10 cellular contexts compared by ENCODE assay signal in the genomic region with DNA sequence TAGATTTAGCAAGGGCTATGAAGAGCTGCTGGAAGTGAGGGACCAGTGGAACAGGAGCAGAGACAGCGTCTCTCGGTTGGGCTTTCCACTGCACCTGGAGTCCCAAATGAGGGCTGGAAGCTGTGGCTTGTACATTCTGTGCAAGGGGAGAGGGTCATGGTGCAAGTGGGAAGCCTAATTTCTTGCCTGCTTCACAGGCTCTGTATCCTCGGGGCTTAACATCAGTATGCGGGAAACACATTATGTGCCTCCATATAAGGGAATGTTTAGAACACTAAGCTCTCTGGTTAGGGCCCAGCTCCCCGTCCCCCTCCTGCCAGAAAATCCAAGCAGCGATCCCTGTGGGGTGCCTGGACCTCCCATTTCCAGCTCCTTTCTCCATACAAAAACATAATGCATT.
A peak's percentile ranks its signal among the peaks of the same experiment; 100 is the strongest.
DNase-seq lines count a peak whose midpoint lies in the region; ATAC-seq and TF ChIP-seq lines count a peak whose summit lies in the region.
"Had no signal": no experiment of that assay in that cellular context is flagged by ENCODE, and none has a peak within 500 bp of the region (broad histone marks: within the 10 kb centered on the region; RNA-seq: fewer than 3 reads in every experiment).

No MANE protein-coding gene starts in this region.

- H3F3A ChIP-seq in PC-3 (ENCODE audit: low read length, unreplicated experiment) (peaks cover 16% of the 10 kb centered on the region), neural progenitor cell (ENCODE audit: low read depth) (peaks cover 5% of the 10 kb centered on the region)

- no peak for TF ChIP-seq CTCF in CD8-positive, alpha-beta T cell (IDR thresholded peaks at IDR 0.05)
- TF ChIP-seq CTCF in PC-3 (conservative IDR thresholded peaks at IDR 0.05; ENCODE audit: low read depth, low read length) (no peak), fibroblast of lung (conservative IDR thresholded peaks at IDR 0.05 in 1 of 2, IDR thresholded peaks at IDR 0.05 in 1 of 2; ENCODE audit: low read depth in 1 of 2, low read length in 2 of 2) (no peak), neural progenitor cell (IDR thresholded peaks at IDR 0.05) (no peak)

- H3K9me3 ChIP-seq in CD8-positive, alpha-beta T cell (ENCODE audit: low read length) = no peaks in the 10 kb centered on the region
- H3K9me3 ChIP-seq in PC-3 (ENCODE audit: low read length) (no peaks in the 10 kb centered on the region), fibroblast of lung (ENCODE audit: control insufficient read depth, insufficient read depth, low read depth, low read length) (no peaks in the 10 kb centered on the region), neural progenitor cell (ENCODE audit: low read depth) (no peaks in the 10 kb centered on the region)

- ATAC-seq in CD8-positive, alpha-beta T cell = no peak
- no peak for ATAC-seq in PC-3
- no peak for ATAC-seq in HG02852 (IDR thresholded peaks at IDR 0.05; ENCODE audit: unreplicated experiment)
- ATAC-seq in GM18909 (IDR thresholded peaks at IDR 0.05; ENCODE audit: poor library complexity, unreplicated experiment) = no peak
- ATAC-seq in GM21515 (IDR thresholded peaks at IDR 0.05; ENCODE audit: unreplicated experiment) = no peak

- BruUV-seq in PC-3 (replicated peaks; lab: Mats Ljungman, UMichigan) = no TSS peak

- H3K36me3 Mint-ChIP-seq in CD8-positive, alpha-beta T cell = peaks cover 89% of the 10 kb centered on the region
- H3K36me3 Mint-ChIP-seq in neural progenitor cell = peaks cover 5% of the 10 kb centered on the region

- intact Hi-C loops in CD8-positive, alpha-beta T cell (cut with DNase I, micrococcal nuclease) = no loop called here
- intact Hi-C loops in PC-3 (cut with micrococcal nuclease) = loop anchor here (5.0 kb wide), 1 partner anchor 296 kb away; no protein-coding TSS in a partner anchor

- H3K27ac ChIP-seq in CD8-positive, alpha-beta T cell (ENCODE audit: low read depth, low read length) = no peak overlapping the region
- peak overlapping the region; percentile 95 for H3K27ac ChIP-seq in PC-3 (ENCODE audit: low read length)
- no peak overlapping the region for H3K27ac ChIP-seq in fibroblast of lung (ENCODE audit: insufficient read depth, low read length)
- peak overlapping the region; percentile 66 for H3K27ac ChIP-seq in neural progenitor cell

- no peaks in the 10 kb centered on the region for H3K9me2 ChIP-seq in PC-3 (replicated peaks; ENCODE audit: low read length)

- H3K9ac ChIP-seq in PC-3 (ENCODE audit: low read length) = peak overlapping the region; percentile 77
- H3K9ac ChIP-seq in fibroblast of lung (ENCODE audit: insufficient read depth, low read length) = no peak overlapping the region
- no peak overlapping the region for H3K9ac ChIP-seq in neural progenitor cell

- H3K4me3 ChIP-seq in CD8-positive, alpha-beta T cell (ENCODE audit: low read depth, low read length) = no peak overlapping the region
- H3K4me3 ChIP-seq in PC-3 (ENCODE audit: low read length) (peak overlapping the region; percentile 49; the same call in 1 of the 2 replicates), fibroblast of lung (replicated peaks in 1 of 4; ENCODE audit: control extremely low read depth in 1 of 4, insufficient read depth in 1 of 4, low read depth in 3 of 4, low read length in 4 of 4) (no peak overlapping the region), neural progenitor cell (no peak overlapping the region)
- H3K4me3 ChIP-seq: coronary artery had no signal

- H3K4me1 ChIP-seq in CD8-positive, alpha-beta T cell (ENCODE audit: insufficient read depth, low read length) = no peaks in the 10 kb centered on the region
- H3K4me1 ChIP-seq in PC-3 (ENCODE audit: insufficient read depth, low read length) (peaks cover 39% of the 10 kb centered on the region), fibroblast of lung (ENCODE audit: control insufficient read depth, extremely low read depth, insufficient read depth, low read length) (peaks cover 10% of the 10 kb centered on the region), neural progenitor cell (peaks cover 15% of the 10 kb centered on the region)

- no peak for DNase-seq in CD8-positive, alpha-beta T cell
- DNase-seq in PC-3 = no peak
- DNase-seq in fibroblast of lung (ENCODE audit: low read depth in 2 of 2) = peak; percentile 54 to 58
- DNase-seq in neural progenitor cell (ENCODE audit: low spot score) = peak; percentile 70
- no peak for DNase-seq in stimulated activated CD4-positive, alpha-beta T cell treated with anti-CD3 and anti-CD28 coated beads, Interleukin-12 subunit alpha, Interleukin-12 subunit beta, amount 100 ng/mL, for 4 hours
- DNase-seq: foreskin melanocyte had no signal

- peak overlapping the region; percentile 77 for H3K4me2 ChIP-seq in PC-3 (ENCODE audit: low read length)
- no peak overlapping the region for H3K4me2 ChIP-seq in fibroblast of lung (ENCODE audit: extremely low read depth, insufficient read depth, low read length)
- H3K4me2 ChIP-seq in neural progenitor cell = peak overlapping the region; percentile 50

- CTCF ChIA-PET in CD8-positive, alpha-beta T cell (lab: Charles Lee) = interaction anchor here (1.0 to 1.1 kb wide), 2 partner anchors 9 to 43 kb away, joined by 3 to 4 read pairs; no protein-coding TSS in a partner anchor
- CTCF ChIA-PET in PC-3 (lab: Charles Lee) = interaction anchor here (0.6 to 1.0 kb wide), 2 partner anchors 42 to 108 kb away, joined by 3 to 4 read pairs; no protein-coding TSS in a partner anchor

- H3K79me2 ChIP-seq in PC-3 (ENCODE audit: low read length) (no peaks in the 10 kb centered on the region), fibroblast of lung (ENCODE audit: control insufficient read depth, insufficient read depth, low read length) (no peaks in the 10 kb centered on the region), neural progenitor cell (ENCODE audit: low read depth) (no peaks in the 10 kb centered on the region)

- no peaks in the 10 kb centered on the region for H4K20me1 ChIP-seq in PC-3 (ENCODE audit: low read length)
- no peaks in the 10 kb centered on the region for H4K20me1 ChIP-seq in fibroblast of lung (ENCODE audit: control insufficient read depth, extremely low read depth, insufficient read depth, low read length)
- H4K20me1 ChIP-seq in neural progenitor cell (ENCODE audit: low read depth) = no peaks in the 10 kb centered on the region

- no peaks in the 10 kb centered on the region for H3K9me3 Mint-ChIP-seq in CD8-positive, alpha-beta T cell
- no peaks in the 10 kb centered on the region for H3K9me3 Mint-ChIP-seq in neural progenitor cell

- H2AFZ ChIP-seq in PC-3 (ENCODE audit: low read length) (no peak overlapping the region), fibroblast of lung (ENCODE audit: low read length) (peak overlapping the region; percentile 15), neural progenitor cell (replicated peaks) (no peak overlapping the region)

- peaks cover 1% of the 10 kb centered on the region for H3K4me1 Mint-ChIP-seq in CD8-positive, alpha-beta T cell (ENCODE audit: low read depth)
- H3K4me1 Mint-ChIP-seq in neural progenitor cell = peaks cover 35% of the 10 kb centered on the region

- POLR2A ChIA-PET in CD8-positive, alpha-beta T cell (lab: Charles Lee) = no interaction called here
- POLR2A ChIA-PET in PC-3 (lab: Charles Lee; ENCODE audit: unreplicated experiment) = interaction anchor here (0.5 kb wide), 1 partner anchor 62 kb away, joined by 3 read pairs; no protein-coding TSS in a partner anchor

- H3K27me3 Mint-ChIP-seq in CD8-positive, alpha-beta T cell (ENCODE audit: low read depth) = no peaks in the 10 kb centered on the region
- H3K27me3 Mint-ChIP-seq in neural progenitor cell (ENCODE audit: insufficient read depth, low read depth) = no peaks in the 10 kb centered on the region

- peak overlapping the region; percentile 81 for H3K27ac Mint-ChIP-seq in CD8-positive, alpha-beta T cell
- H3K27ac Mint-ChIP-seq in neural progenitor cell = peak overlapping the region; percentile 99

- H3K36me3 ChIP-seq in CD8-positive, alpha-beta T cell (ENCODE audit: insufficient read depth, low read length) = peaks cover 78% of the 10 kb centered on the region
- H3K36me3 ChIP-seq in PC-3 (ENCODE audit: low read depth, low read length) = no peaks in the 10 kb centered on the region
- no peaks in the 10 kb centered on the region for H3K36me3 ChIP-seq in fibroblast of lung (ENCODE audit: control insufficient read depth, insufficient read depth, low read length)
- H3K36me3 ChIP-seq in neural progenitor cell = no peaks in the 10 kb centered on the region

- no peak overlapping the region for H3K4me3 Mint-ChIP-seq in CD8-positive, alpha-beta T cell
- H3K4me3 Mint-ChIP-seq in neural progenitor cell = peak overlapping the region; percentile 14

- no peaks in the 10 kb centered on the region for H3K27me3 ChIP-seq in CD8-positive, alpha-beta T cell (ENCODE audit: insufficient read depth, low read length)
- H3K27me3 ChIP-seq in PC-3 (ENCODE audit: low read length) (no peaks in the 10 kb centered on the region), fibroblast of lung (ENCODE audit: control insufficient read depth, insufficient read depth, low read length) (no peaks in the 10 kb centered on the region), neural progenitor cell (no peaks in the 10 kb centered on the region)

Comparison
In these comparisons a context has a peak if more than half of its experiments do, and no peak if none do; other contexts are left out.
1. DNase-seq: peak in fibroblast of lung (2 of 2) and neural progenitor cell (single experiment); none in CD8-positive, alpha-beta T cell (0 of 7), PC-3 (single experiment) and stimulated activated CD4-positive, alpha-beta T cell treated with anti-CD3 and anti-CD28 coated beads, Interleukin-12 subunit alpha, Interleukin-12 subunit beta, amount 100 ng/mL, for 4 hours (single experiment).
2. H3K27ac ChIP-seq: peak in PC-3 (single experiment) and neural progenitor cell (single experiment); none in CD8-positive, alpha-beta T cell (single experiment) and fibroblast of lung (single experiment).